2 cellular contexts compared by ENCODE assay signal in genomic region chr10:77837925-77838595, GRCh38.
TF ChIP-seq lines count a peak whose summit lies in the region.

No MANE protein-coding gene starts in this region.

TF ChIP-seq in IMR-90, 13 proteins besides CTCF, POLR2A, EP300 and RAD21 (continued from another document):
- no peak for TF ChIP-seq BHLHE40 (IDR thresholded peaks at IDR 0.05; ENCODE audit: low read depth, low read length)
- no peak for TF ChIP-seq SMC3 (IDR thresholded peaks at IDR 0.05; ENCODE audit: low read depth, low read length)
- no peak for TF ChIP-seq MAFK (IDR thresholded peaks at IDR 0.05; ENCODE audit: low read depth, low read length)
- no peak for TF ChIP-seq FOS (IDR thresholded peaks at IDR 0.05; ENCODE audit: low read depth, low read length)
- TF ChIP-seq MXI1 (IDR thresholded peaks at IDR 0.05; ENCODE audit: borderline replicate concordance, low read depth, low read length): no peak
- TF ChIP-seq CHD1 (IDR thresholded peaks at IDR 0.05; ENCODE audit: low read depth, low read length): no peak
- no peak for TF ChIP-seq ELK1 (IDR thresholded peaks at IDR 0.05; ENCODE audit: borderline replicate concordance, low read depth, low read length)
- no peak for TF ChIP-seq NFE2L2 (IDR thresholded peaks at IDR 0.05; ENCODE audit: low read depth, low read length)
- no peak for TF ChIP-seq USF2 (IDR thresholded peaks at IDR 0.05; ENCODE audit: low read depth, low read length)
- TF ChIP-seq CEBPB (IDR thresholded peaks at IDR 0.05; ENCODE audit: low read depth, low read length): no peak
- TF ChIP-seq MAZ (IDR thresholded peaks at IDR 0.05; ENCODE audit: borderline replicate concordance, low read depth, low read length): no peak
- TF ChIP-seq RFX5 (IDR thresholded peaks at IDR 0.05; ENCODE audit: low read depth, low read length): no peak

TF ChIP-seq in HEK293T, 16 proteins besides CTCF, POLR2A, EP300 and RAD21 (continued from another document):
- TF ChIP-seq CTBP1 (IDR thresholded peaks at IDR 0.05; ENCODE audit: borderline replicate concordance) (no peak), NFRKB (IDR thresholded peaks at IDR 0.05) (no peak), ARNT (IDR thresholded peaks at IDR 0.05) (no peak), FOXA1 (IDR thresholded peaks at IDR 0.05) (no peak), LEF1 (IDR thresholded peaks at IDR 0.05; ENCODE audit: borderline replicate concordance) (no peak), ELF4 (IDR thresholded peaks at IDR 0.05) (no peak), ZNF384 (IDR thresholded peaks at IDR 0.05) (no peak), FOXM1 (IDR thresholded peaks at IDR 0.05; ENCODE audit: borderline replicate concordance) (no peak), PKNOX1 (IDR thresholded peaks at IDR 0.05) (no peak), FOXK2 (IDR thresholded peaks at IDR 0.05) (no peak), SUZ12 (IDR thresholded peaks at IDR 0.05) (no peak), HDGF (IDR thresholded peaks at IDR 0.05; ENCODE audit: borderline replicate concordance) (no peak), TARDBP (IDR thresholded peaks at IDR 0.05) (no peak), SP1 (IDR thresholded peaks at IDR 0.05) (no peak)
